In the genomic region with DNA sequence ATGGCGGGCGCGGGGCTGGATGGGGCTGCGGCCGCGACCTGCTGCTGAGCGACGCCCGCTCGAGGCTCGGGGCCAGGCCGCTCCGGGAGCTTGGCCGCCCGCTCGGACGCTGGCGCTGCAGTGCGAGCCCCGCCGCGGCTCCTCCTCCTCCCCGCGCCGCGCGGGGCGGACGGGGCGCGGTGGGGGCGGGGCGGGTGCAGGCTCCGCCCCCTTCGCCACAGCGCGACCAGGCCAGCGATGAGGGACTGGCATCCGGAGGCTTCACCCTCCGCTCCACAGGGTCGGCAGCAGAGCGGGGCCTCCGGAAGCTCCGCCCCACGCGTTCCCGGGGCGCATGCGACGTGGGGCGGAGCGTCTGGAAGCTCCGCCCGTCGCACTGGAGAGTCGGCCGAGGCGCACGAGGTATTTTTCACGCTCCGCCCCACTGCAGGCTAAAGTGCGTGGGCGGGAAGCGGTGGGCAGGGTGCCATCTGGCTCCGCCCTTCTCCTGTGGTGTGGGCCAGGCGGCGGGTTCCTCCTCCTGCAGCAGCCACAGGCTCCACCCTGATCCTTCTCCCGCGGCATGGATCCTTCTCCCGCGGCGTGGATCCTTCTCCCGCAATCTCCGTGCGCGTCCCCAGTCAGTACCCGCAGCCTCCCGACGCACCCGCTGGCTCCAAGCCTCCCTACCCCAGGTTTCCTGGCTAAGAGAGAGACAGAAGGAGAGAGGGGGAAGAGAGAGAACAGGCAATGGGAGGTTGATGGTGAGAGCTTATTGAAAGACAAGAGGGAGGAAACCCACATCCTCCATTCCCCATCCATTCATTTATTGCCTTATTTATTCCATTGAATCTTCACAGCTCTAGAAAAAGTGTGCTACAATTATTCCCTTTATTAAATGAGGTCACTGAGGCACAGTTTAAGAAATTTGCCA, we compare ENCODE assay signal across 8 cellular contexts.
A peak's percentile ranks its signal among the peaks of the same experiment; 100 is the strongest.
DNase-seq lines count a peak whose midpoint lies in the region; ATAC-seq, FAIRE-seq and TF ChIP-seq lines count a peak whose summit lies in the region.
"Not testable (repeated sequence)": the region's sequence is repeated elsewhere in the genome, so short reads cannot be mapped to it uniquely, and the experiment has no call there.

No MANE protein-coding gene starts in this region.

- intact Hi-C loops in lower leg skin (cut with DNase I; ENCODE audit: low total_unique reads): not testable (repeated sequence)

- CTCF ChIA-PET in H1 (lab: Charles Lee; ENCODE audit: partially characterized antibody): not testable (repeated sequence)

- H4K20me1 ChIP-seq in Loucy (ENCODE audit: insufficient read depth, low read length, poor library complexity, severe bottlenecking); H1 (replicated peaks in 1 of 2; ENCODE audit: control insufficient read depth in 1 of 2, insufficient read depth in 2 of 2, low read length in 2 of 2): not testable (repeated sequence)

- H3K4me3 ChIP-seq in AG09309 (ENCODE audit: control insufficient read depth, low read depth, low read length) (peak overlapping the region; percentile 33), Loucy (ENCODE audit: low read length, poor library complexity, severe bottlenecking) (peak overlapping the region; percentile 60), H1 (ENCODE audit: extremely low read depth in 1 of 4, insufficient read depth in 2 of 4, low read depth in 3 of 4, low read length in 4 of 4) (peak overlapping the region; percentile 24 to 62 (median 40))
- not testable (repeated sequence) for H3K4me3 ChIP-seq in lower leg skin (ENCODE audit: low read depth, poor library complexity, severe bottlenecking)

- H3K27ac ChIP-seq in H1 (ENCODE audit: low read depth, low read length): not testable (repeated sequence)

- H2AK5ac ChIP-seq in H1 (ENCODE audit: low read depth, low read length): not testable (repeated sequence)

- TF ChIP-seq EP300 in H1 (IDR thresholded peaks at IDR 0.05; ENCODE audit: borderline replicate concordance in 1 of 2, low read depth in 2 of 2, low read length in 2 of 2): not testable (repeated sequence)

- not testable (repeated sequence) for H3K23me2 ChIP-seq in H1 (ENCODE audit: low read depth, low read length)

- not testable (repeated sequence) for H3K27me3 ChIP-seq in Loucy (ENCODE audit: insufficient read depth, low read length, poor library complexity, severe bottlenecking); H1 (replicated peaks in 1 of 4; ENCODE audit: control insufficient read depth in 3 of 4, extremely low read depth in 1 of 4, insufficient read depth in 3 of 4, low read length in 3 of 4)

- not testable (repeated sequence) for H3K4me1 ChIP-seq in Loucy (ENCODE audit: insufficient read depth, low read length, poor library complexity, severe bottlenecking); H1 (replicated peaks in 1 of 4; ENCODE audit: control insufficient read depth in 3 of 4, insufficient read depth in 4 of 4, low read length in 3 of 4)

- POLR2A ChIA-PET in H1 (lab: Charles Lee; ENCODE audit: partially characterized antibody): not testable (repeated sequence)

- not testable (repeated sequence) for H4K5ac ChIP-seq in H1 (ENCODE audit: insufficient read length, low read depth, low read length)

- not testable (repeated sequence) for H3K14ac ChIP-seq in H1 (ENCODE audit: insufficient read length)

- not testable (repeated sequence) for H3K56ac ChIP-seq in H1 (replicated peaks; ENCODE audit: insufficient read length, low read depth, low read length)

- not testable (repeated sequence) for TF ChIP-seq RAD21 in H1 (IDR thresholded peaks at IDR 0.05 in 1 of 2, conservative IDR thresholded peaks at IDR 0.05 in 1 of 2; ENCODE audit: low read depth in 2 of 2, low read length in 2 of 2)

- not testable (repeated sequence) for H3K9me2 ChIP-seq in Loucy (replicated peaks; ENCODE audit: low read depth, low read length)

- not testable (repeated sequence) for H3K79me1 ChIP-seq in H1 (ENCODE audit: low read depth, low read length)

- H3K36me3 ChIP-seq in Loucy (ENCODE audit: insufficient read depth, low read length); H1 (ENCODE audit: control insufficient read depth in 2 of 4, insufficient read depth in 4 of 4, low read length in 3 of 4): not testable (repeated sequence)

- not testable (repeated sequence) for H3K4me2 ChIP-seq in Loucy (ENCODE audit: low read depth, low read length, poor library complexity, severe bottlenecking)
- peak overlapping the region; percentile 38 to 54; a peak in 2 of 4 replicates for H3K4me2 ChIP-seq in H1 (ENCODE audit: insufficient read depth in 1 of 2, low read depth in 2 of 2, low read length in 2 of 2)

- not testable (repeated sequence) for H2BK12ac ChIP-seq in H1 (ENCODE audit: low read depth, low read length)

- H3K23ac ChIP-seq in H1 (ENCODE audit: insufficient read length): not testable (repeated sequence)

- H3K18ac ChIP-seq in H1 (ENCODE audit: extremely low read depth, low read length): 0 out of 2 replicates have a peak overlapping the region, but pooled peaks have one; percentile 32

- H3K4ac ChIP-seq in H1 (replicated peaks; ENCODE audit: insufficient read length, low read depth, low read length): not testable (repeated sequence)

- peak; percentile 85 for ATAC-seq in GM19025 (IDR thresholded peaks at IDR 0.05; ENCODE audit: low read depth, unreplicated experiment)

- H3K9me3 ChIP-seq in Loucy (ENCODE audit: insufficient read depth, low read depth, low read length); H1 (ENCODE audit: insufficient read depth in 2 of 2, low read depth in 1 of 2, low read length in 1 of 2): not testable (repeated sequence)

- not testable (repeated sequence) for H2BK5ac ChIP-seq in H1 (ENCODE audit: low read depth, low read length)

- H3F3A ChIP-seq in Loucy (ENCODE audit: low read depth): not testable (repeated sequence)

- not testable (repeated sequence) for TF ChIP-seq CTCF in AG09309 (IDR thresholded peaks at IDR 0.05; ENCODE audit: control insufficient read depth, insufficient read depth, low read depth, low read length, missing control alignments); Loucy (conservative IDR thresholded peaks at IDR 0.05; ENCODE audit: low read length); H1 (IDR thresholded peaks at IDR 0.05; ENCODE audit: control extremely low read depth in 1 of 3, insufficient read depth in 1 of 3, low read depth in 1 of 3, low read length in 3 of 3); lower leg skin (IDR thresholded peaks at IDR 0.05)

- DNase-seq in AG09309 (ENCODE audit: low read depth) (peak; percentile 75), RKO (ENCODE audit: low spot score) (peak; percentile 91), activated T-cell treated with anti-CD3 and anti-CD28 coated beads for 24 hours (ENCODE audit: low read depth) (peak; percentile 88), H1 (ENCODE audit: low read depth in 1 of 2, low spot score in 2 of 2) (peak; percentile 70 to 81), lower leg skin (ENCODE audit: low spot score in 2 of 2) (peak; percentile 93 to 96)
- peak; percentile 63 to 77 (median 70) for DNase-seq in stimulated activated CD4-positive, alpha-beta T cell treated with anti-CD3 and anti-CD28 coated beads, Interleukin-1b, Interleukin-23, amount 100 ng/mL, for 24 hours (ENCODE audit: low read depth in 4 of 4, low spot score in 1 of 4)

- TF ChIP-seq POLR2A in H1 (IDR thresholded peaks at IDR 0.05; ENCODE audit: control extremely low read depth in 1 of 2, low read depth in 2 of 2, low read length in 2 of 2): peak in 1 of 2 experiments; percentile 50; a peak in 2 of 3 replicates
- TF ChIP-seq POLR2A in lower leg skin (IDR thresholded peaks at IDR 0.05): not testable (repeated sequence)

- not testable (repeated sequence) for H4K91ac ChIP-seq in H1 (replicated peaks; ENCODE audit: insufficient read length, low read length)

- not testable (repeated sequence) for H4K8ac ChIP-seq in H1 (ENCODE audit: extremely low read depth, insufficient read depth, low read length)

- H3K9ac ChIP-seq in Loucy (ENCODE audit: low read depth, low read length, poor library complexity, severe bottlenecking): not testable (repeated sequence)
- peak overlapping the region in 3 of 4 experiments; percentile 37 to 79 (median 40); a peak in 3 of 7 replicates for H3K9ac ChIP-seq in H1 (replicated peaks in 1 of 4; ENCODE audit: extremely low read depth in 1 of 4, low read depth in 3 of 4, low read length in 3 of 4)

- 2% methylated on average over 44 of the region's 80 CpGs; no CpG with 5 or more reads in 1 of the 2 experiments for WGBS in H1 (ENCODE audit: extremely low coverage in 1 of 2, insufficient coverage in 1 of 2, insufficient read length in 1 of 2, insufficient replicate concordance in 2 of 2, low coverage in 1 of 2, low lambda C conversion rate in 2 of 2, missing lambda C conversion rate in 1 of 2), 2 experiments
- WGBS in lower leg skin, 2 donors: 0% methylated on average over 5 to 14 of the region's 80 CpGs

- not testable (repeated sequence) for FAIRE-seq in H1 (lab: Jason Lieb, UNC)

- not testable (repeated sequence) for H2BK20ac ChIP-seq in H1 (ENCODE audit: low read length)

- not testable (repeated sequence) for H2AFZ ChIP-seq in Loucy (ENCODE audit: low read length); H1 (ENCODE audit: low read length)

- not testable (repeated sequence) for H2BK15ac ChIP-seq in H1 (ENCODE audit: low read length)

- H3K79me2 ChIP-seq in Loucy (ENCODE audit: insufficient read depth, low read length): not testable (repeated sequence)
- H3K79me2 ChIP-seq in H1 (ENCODE audit: control insufficient read depth in 1 of 2, insufficient read depth in 2 of 2, low read length in 2 of 2): peaks cover 0 to 11% of the 10 kb centered on the region in 2 experiments; a peak in 1 of 4 replicates

- H2BK120ac ChIP-seq in H1 (replicated peaks; ENCODE audit: low read depth, low read length): not testable (repeated sequence)

TF ChIP-seq in H1, 55 proteins besides CTCF, POLR2A, EP300 and RAD21:
- peak; percentile 64 for TF ChIP-seq KDM4A (IDR thresholded peaks at IDR 0.05; ENCODE audit: low read depth, low read length, severe bottlenecking)
- TF ChIP-seq TBP (IDR thresholded peaks at IDR 0.05; ENCODE audit: low read depth, low read length): peak; percentile 29; the same call in 1 of the 2 replicates
- peak; percentile 89 for TF ChIP-seq EGR1 (IDR thresholded peaks at IDR 0.05; ENCODE audit: borderline replicate concordance, low read depth, low read length)
- peak; percentile 57 for TF ChIP-seq BACH1 (IDR thresholded peaks at IDR 0.05; ENCODE audit: low read length)
- TF ChIP-seq TAF1 (IDR thresholded peaks at IDR 0.05; ENCODE audit: low read depth, low read length): peak; percentile 53; the same call in 1 of the 2 replicates
- TF ChIP-seq MAX (IDR thresholded peaks at IDR 0.05): peak; percentile 33; the same call in 1 of the 2 replicates
- TF ChIP-seq SP1 (IDR thresholded peaks at IDR 0.05; ENCODE audit: low read depth, low read length): 0 out of 2 replicates have a peak, but pooled peaks have one; percentile 20
TF ChIP-seq in H1: peak in this region for 7; not testable (repeated sequence) for 48.
